19 cellular contexts compared by ENCODE assay signal in genomic region chr6:3663081-3663480, GRCh38.
DNase-seq lines count a peak whose midpoint lies in the region; ATAC-seq, FAIRE-seq and TF ChIP-seq lines count a peak whose summit lies in the region.
"Had no signal": no experiment of that assay in that cellular context is flagged by ENCODE, and none has a peak within 500 bp of the region (broad histone marks: within the 10 kb centered on the region; RNA-seq: fewer than 3 reads in every experiment).

No MANE protein-coding gene starts in this region.

- H3K4me1 Mint-ChIP-seq in type B pancreatic cell (ENCODE audit: unreplicated experiment) (peaks cover 20% of the 10 kb centered on the region), T-cell (no peaks in the 10 kb centered on the region)
- H3K4me1 Mint-ChIP-seq: CD4-positive, CD25-positive, alpha-beta regulatory T cell; CD8-positive, alpha-beta memory T cell had no signal

- intact Hi-C loops in pancreas (cut with DNase I), result no loop called here

- no peak overlapping the region for H3K23ac ChIP-seq in trophoblast cell (ENCODE audit: low read length)

- H3K36me3 Mint-ChIP-seq in type B pancreatic cell (no peaks in the 10 kb centered on the region), T-cell (no peaks in the 10 kb centered on the region)
- H3K36me3 Mint-ChIP-seq: CD4-positive, CD25-positive, alpha-beta regulatory T cell; CD8-positive, alpha-beta memory T cell had no signal

- H3K36me3 ChIP-seq in trophoblast cell (ENCODE audit: control insufficient read depth in 1 of 2, insufficient read depth in 2 of 2, low read length in 2 of 2) (no peaks in the 10 kb centered on the region), pancreas (no peaks in the 10 kb centered on the region)
- H3K36me3 ChIP-seq: BE2C had no signal

- peak overlapping the region; percentile 82 for H4K91ac ChIP-seq in trophoblast cell (ENCODE audit: low read depth, low read length)

- DNase-seq in G401 (ENCODE audit: low spot score) (peak; percentile 43), NCI-H1694 treated with DMSO at 0.1 percent for 48 hours (lab: John Stamatoyannopoulos, UW) (peak; percentile 3), cerebellum (ENCODE audit: low spot score) (peak; percentile 7), trophoblast cell (no peak), type B pancreatic cell (ENCODE audit: extremely low spot score, unreplicated experiment) (no peak), T-cell (no peak), pancreas (no peak)
- DNase-seq in activated CD4-positive, alpha-beta T cell treated with anti-CD3 and anti-CD28 coated beads for 48 hours, result no peak
- DNase-seq: ACHN; BE2C; C1 segment of cervical spinal cord; CD4-positive, CD25-positive, alpha-beta regulatory T cell; CD8-positive, alpha-beta memory T cell; COR-L47; DMS79 treated with DMSO at 0.1 percent for 48 hours; H9 had no signal

- peaks cover 27% of the 10 kb centered on the region for H3K79me1 ChIP-seq in trophoblast cell (ENCODE audit: low read length)

- H3K4me3 Mint-ChIP-seq in type B pancreatic cell, result no peak overlapping the region
- no peak overlapping the region for H3K4me3 Mint-ChIP-seq in T-cell
- H3K4me3 Mint-ChIP-seq: CD4-positive, CD25-positive, alpha-beta regulatory T cell; CD8-positive, alpha-beta memory T cell; H9 had no signal

- WGBS in trophoblast cell (ENCODE audit: extremely low coverage, insufficient coverage, insufficient read length), result no CpG with 5 or more reads among the region's 8 CpGs
- WGBS in pancreas, 2 donors, result 84 to 86% methylated on average over 8 of the region's 8 CpGs

- in situ Hi-C loops in G401 (cut with HindIII; ENCODE audit: low sequenced_read_pairs), result no loop called here

- peaks cover 1% of the 10 kb centered on the region for H3K79me2 ChIP-seq in trophoblast cell (ENCODE audit: control insufficient read depth, insufficient read depth, low read length, poor library complexity)

- ATAC-seq in T-cell (replicated peaks in 1 of 4) (no peak), pancreas (no peak)
- ATAC-seq: GM12878 had no signal

- no peak overlapping the region for H3K4ac ChIP-seq in trophoblast cell (ENCODE audit: low read depth, low read length)

- no peak for FAIRE-seq in pancreas (lab: Jason Lieb, UNC)
- FAIRE-seq: A204.1, GM12878, H1 had no signal

- H2BK12ac ChIP-seq in trophoblast cell (ENCODE audit: low read length), result peak overlapping the region; percentile 98

- H3K27me3 ChIP-seq in trophoblast cell (ENCODE audit: insufficient read depth, low read length) (no peaks in the 10 kb centered on the region), pancreas (no peaks in the 10 kb centered on the region)
- H3K27me3 ChIP-seq: BE2C had no signal

- H2AFZ ChIP-seq in trophoblast cell (ENCODE audit: insufficient read depth, low read length, poor library complexity), result no peak overlapping the region

- H3K14ac ChIP-seq in trophoblast cell (ENCODE audit: low read length), result peak overlapping the region; percentile 34

- H2AK5ac ChIP-seq in trophoblast cell (ENCODE audit: low read length), result no peak overlapping the region

- peaks cover 24 to 35% of the 10 kb centered on the region in 2 experiments for H3K4me1 ChIP-seq in trophoblast cell (ENCODE audit: control insufficient read depth in 1 of 2, insufficient read depth in 2 of 2, low read length in 2 of 2)
- no peaks in the 10 kb centered on the region for H3K4me1 ChIP-seq in pancreas
- H3K4me1 ChIP-seq: BE2C had no signal

- peak overlapping the region; percentile 72 for H2BK5ac ChIP-seq in trophoblast cell (ENCODE audit: low read depth, low read length, poor library complexity)

- no peak overlapping the region for H3K4me2 ChIP-seq in trophoblast cell (ENCODE audit: low read length)

- H3K27ac Mint-ChIP-seq in type B pancreatic cell (no peak overlapping the region), T-cell (no peak overlapping the region)
- H3K27ac Mint-ChIP-seq: CD4-positive, CD25-positive, alpha-beta regulatory T cell; CD8-positive, alpha-beta memory T cell; H9 had no signal

- no peaks in the 10 kb centered on the region for H3K9me3 ChIP-seq in trophoblast cell (ENCODE audit: insufficient read depth, low read depth, low read length)
- H3K9me3 ChIP-seq in pancreas, result no peaks in the 10 kb centered on the region
- H3K9me3 ChIP-seq: BE2C had no signal

- peaks cover 3% of the 10 kb centered on the region for H3K27me3 Mint-ChIP-seq in type B pancreatic cell
- H3K27me3 Mint-ChIP-seq in T-cell, result peaks cover 3% of the 10 kb centered on the region in 2 donors

- no peak overlapping the region for H4K8ac ChIP-seq in trophoblast cell (ENCODE audit: low read depth, low read length)

- H3K27ac ChIP-seq in trophoblast cell (ENCODE audit: low read depth, low read length) (no peak overlapping the region), pancreas (no peak overlapping the region)

- peak overlapping the region; percentile 84 for H3K18ac ChIP-seq in trophoblast cell (ENCODE audit: low read length)

- POLR2A ChIA-PET in T-cell (lab: Charles Lee), result interaction anchor here in 1 of 2 donors (0.6 kb wide), 1 partner anchor 34 kb away, joined by 3 read pairs; no protein-coding TSS in a partner anchor

- no peak overlapping the region for H3K4me3 ChIP-seq in trophoblast cell (ENCODE audit: low read depth, low read length)
- no peak overlapping the region for H3K4me3 ChIP-seq in pancreas
- H3K4me3 ChIP-seq: GM12878 had no signal

- peak overlapping the region; percentile 43 for H2BK120ac ChIP-seq in trophoblast cell (ENCODE audit: insufficient read depth, low read length, poor library complexity)

- TF ChIP-seq CTCF in type B pancreatic cell (conservative IDR thresholded peaks at IDR 0.05) (no peak), pancreas (IDR thresholded peaks at IDR 0.05) (no peak)

- H3K9me3 Mint-ChIP-seq in type B pancreatic cell (peaks cover 6% of the 10 kb centered on the region), T-cell (no peaks in the 10 kb centered on the region)
- H3K9me3 Mint-ChIP-seq: CD8-positive, alpha-beta memory T cell had no signal

- H3K9ac ChIP-seq in trophoblast cell (ENCODE audit: low read length), result no peak overlapping the region

- CTCF ChIA-PET in T-cell (lab: Charles Lee), result no interaction called here

- no peak overlapping the region for H4K12ac ChIP-seq in trophoblast cell (ENCODE audit: low read depth, low read length)

Comparison
In these comparisons a context has a peak if more than half of its experiments do, and no peak if none do; other contexts are left out.
1. DNase-seq: peak in G401 (single experiment), NCI-H1694 treated with DMSO at 0.1 percent for 48 hours (single experiment) and cerebellum (single experiment); none in trophoblast cell (0 of 2), activated CD4-positive, alpha-beta T cell treated with anti-CD3 and anti-CD28 coated beads for 48 hours (single experiment), type B pancreatic cell (single experiment), T-cell (0 of 34) and pancreas (0 of 6).